Comparison of ENCODE assay signal across 21 cellular contexts in the genomic region with DNA sequence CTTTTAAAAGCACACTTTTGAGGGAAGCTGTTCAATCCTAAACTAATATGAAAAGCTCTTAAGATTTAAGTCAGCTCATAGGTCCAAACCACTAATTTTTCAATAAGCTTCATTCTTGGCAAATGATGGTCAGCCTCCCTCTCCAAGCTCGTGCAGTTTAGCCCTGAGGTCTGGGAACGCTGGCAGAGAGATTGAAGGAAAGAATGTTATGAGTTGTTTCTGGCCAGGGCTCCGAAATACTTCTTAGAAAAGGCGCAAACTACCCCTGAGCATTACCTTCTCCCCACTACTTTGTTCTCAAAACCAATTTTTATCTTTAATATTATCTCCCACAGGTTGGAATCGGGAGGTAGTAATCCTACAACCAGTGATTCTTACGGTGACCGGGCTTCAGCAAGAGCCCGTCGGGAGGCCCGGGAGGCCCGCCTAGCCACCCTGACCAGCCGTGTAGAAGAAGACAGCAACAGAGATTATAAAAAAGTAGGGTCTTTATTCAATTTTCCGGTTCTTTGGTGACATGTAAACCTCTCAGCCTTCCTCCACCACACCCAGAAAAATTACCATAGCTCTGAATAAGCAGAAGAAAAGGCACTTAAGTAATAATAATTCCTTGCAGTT.
A peak's percentile ranks its signal among the peaks of the same experiment; 100 is the strongest.
DNase-seq lines count a peak whose midpoint lies in the region; TF ChIP-seq lines count a peak whose summit lies in the region.
"Had no signal": no experiment of that assay in that cellular context is flagged by ENCODE, and none has a peak within 500 bp of the region (broad histone marks: within the 10 kb centered on the region; RNA-seq: fewer than 3 reads in every experiment).

No MANE protein-coding gene starts in this region.

- no peak overlapping the region for H3K4ac ChIP-seq in mesenchymal stem cell (ENCODE audit: low read depth in 1 of 2, low read length in 2 of 2)

- H3K18ac ChIP-seq in mesenchymal stem cell (ENCODE audit: low read depth in 1 of 2, low read length in 2 of 2): no peak overlapping the region

- intact Hi-C loops in ascending aorta (cut with DNase I): no loop called here

- peaks cover 28 to 89% of the 10 kb centered on the region in 2 donors for H3K4me1 ChIP-seq in ascending aorta
- peaks cover 4% of the 10 kb centered on the region for H3K4me1 ChIP-seq in mesenchymal stem cell (ENCODE audit: control insufficient read depth, insufficient read depth, low read depth, low read length)
- H3K4me1 ChIP-seq in subcutaneous abdominal adipose tissue (ENCODE audit: control insufficient read depth in 5 of 5, insufficient read depth in 5 of 5, low read length in 5 of 5): peaks cover 0 to 42% (median 32%) of the 10 kb centered on the region in 5 donors
- H3K4me1 ChIP-seq: colonic mucosa had no signal

- no peak overlapping the region for H2BK15ac ChIP-seq in mesenchymal stem cell (ENCODE audit: low read depth, poor library complexity, severe bottlenecking)

- no peak overlapping the region for H2BK5ac ChIP-seq in mesenchymal stem cell (ENCODE audit: low read depth, low read length, poor library complexity, severe bottlenecking)

- H3K79me1 ChIP-seq in mesenchymal stem cell (replicated peaks; ENCODE audit: low read length, poor library complexity, severe bottlenecking): no peaks in the 10 kb centered on the region

- no peak overlapping the region for H2AK5ac ChIP-seq in mesenchymal stem cell (ENCODE audit: low read length, severe bottlenecking)

- peak; percentile 60 for DNase-seq in EH (ENCODE audit: low read depth)
- no peak for DNase-seq in ascending aorta (ENCODE audit: low spot score in 2 of 2)
- no peak for DNase-seq in mesenchymal stem cell
- no peak for DNase-seq in cerebellar cortex (ENCODE audit: low spot score)
- no peak for DNase-seq in DMS153 (lab: John Stamatoyannopoulos, UW)
- DNase-seq in GM13976 (ENCODE audit: low spot score): no peak
- DNase-seq in erythroblast (lab: John Stamatoyannopoulos, UW): no peak
- DNase-seq: activated B cell treated with CpG ODN at 0.5 μM for 24 hours; activated CD8-positive, alpha-beta T cell treated with anti-CD3 and anti-CD28 coated beads, Interleukin-2, amount 10 ng/mL, durations not matched to agents 7 days and 5 days; activated naive CD4-positive, alpha-beta T cell treated with anti-CD3 and anti-CD28 coated beads for 36 hours; activated T-cell treated with anti-CD3 and anti-CD28 coated beads, Interleukin-2, amount 50 U/mL, for 1 hour; colonic mucosa; endodermal cell; NCI-H1417 treated with DMSO at 0.1 percent for 48 hours; NCI-H2171; NCI-H524 treated with DMSO at 0.1 percent for 48 hours; stimulated activated CD4-positive, alpha-beta T cell treated with anti-CD3 and anti-CD28 coated beads, Interleukin-2, amount 100 ng/mL, for 24 hours; stimulated activated naive CD4-positive, alpha-beta T cell treated with Interleukin-2 at 50 U/mL for 16 hours; T-helper 9 cell had no signal

- H4K91ac ChIP-seq in mesenchymal stem cell (ENCODE audit: low read length): no peak overlapping the region

- no peak overlapping the region for H2BK12ac ChIP-seq in mesenchymal stem cell (ENCODE audit: low read length in 2 of 2)

- no peak overlapping the region for H3K14ac ChIP-seq in mesenchymal stem cell (ENCODE audit: low read length in 2 of 2)

- in situ Hi-C loops in GM13976 (cut with MboI; ENCODE audit: low sequenced_read_pairs, unreplicated experiment): loop anchor here (10.0 kb wide), 1 partner anchor 58 kb away; no protein-coding TSS in a partner anchor

- H3K36me3 ChIP-seq in ascending aorta (peaks cover 24 to 38% of the 10 kb centered on the region in 2 donors), mesenchymal stem cell (ENCODE audit: control insufficient read depth in 1 of 2, insufficient read depth in 2 of 2, low read depth in 1 of 2, low read length in 2 of 2) (no peaks in the 10 kb centered on the region), subcutaneous abdominal adipose tissue (ENCODE audit: control insufficient read depth in 5 of 5, insufficient read depth in 5 of 5, low read length in 5 of 5) (peaks cover 0 to 22% (median 2%) of the 10 kb centered on the region in 5 donors)
- H3K36me3 ChIP-seq: colonic mucosa had no signal

- H3K9me3 ChIP-seq in ascending aorta (no peaks in the 10 kb centered on the region), mesenchymal stem cell (ENCODE audit: control insufficient read depth, low read length) (no peaks in the 10 kb centered on the region), subcutaneous abdominal adipose tissue (ENCODE audit: control insufficient read depth in 5 of 5, low read length in 5 of 5) (no peaks in the 10 kb centered on the region)
- H3K9me3 ChIP-seq: colonic mucosa had no signal

- H3K9ac ChIP-seq in mesenchymal stem cell (ENCODE audit: low read length): peak overlapping the region; percentile 1
- peak overlapping the region in 1 of 5 donors; percentile 46 for H3K9ac ChIP-seq in subcutaneous abdominal adipose tissue (ENCODE audit: low read length in 5 of 5)
- H3K9ac ChIP-seq: parathyroid adenoma had no signal

- H2BK120ac ChIP-seq in mesenchymal stem cell (ENCODE audit: low read depth, low read length): no peak overlapping the region

- no peak for TF ChIP-seq POLR2A in erythroblast (IDR thresholded peaks at IDR 0.05; ENCODE audit: low read length)

- H3K27ac ChIP-seq in ascending aorta (peak overlapping the region; percentile 78 to 79), mesenchymal stem cell (ENCODE audit: low read length, poor library complexity, severe bottlenecking) (no peak overlapping the region), subcutaneous abdominal adipose tissue (ENCODE audit: low read depth, low read length) (peak overlapping the region; percentile 40)
- H3K27ac ChIP-seq: colonic mucosa, parathyroid adenoma had no signal

- H3K27me3 ChIP-seq in ascending aorta (no peaks in the 10 kb centered on the region), mesenchymal stem cell (ENCODE audit: control insufficient read depth in 1 of 2, insufficient read depth in 1 of 2, low read length in 2 of 2) (no peaks in the 10 kb centered on the region), subcutaneous abdominal adipose tissue (ENCODE audit: control insufficient read depth in 5 of 5, insufficient read depth in 4 of 5, low read length in 5 of 5) (no peaks in the 10 kb centered on the region)
- H3K27me3 ChIP-seq: colonic mucosa had no signal

- TF ChIP-seq CTCF in ascending aorta (IDR thresholded peaks at IDR 0.05): no peak
- TF ChIP-seq CTCF in GM13976 (IDR thresholded peaks at IDR 0.05; ENCODE audit: borderline replicate concordance, control extremely low read depth, extremely low read depth, insufficient read depth, missing control alignments): no peak

- no peak overlapping the region for H3K23ac ChIP-seq in mesenchymal stem cell (ENCODE audit: low read length in 2 of 2)

- H4K8ac ChIP-seq in mesenchymal stem cell (ENCODE audit: low read length): no peak overlapping the region

- peak overlapping the region in 1 of 2 donors; percentile 41 for H3K4me3 ChIP-seq in ascending aorta
- no peak overlapping the region for H3K4me3 ChIP-seq in mesenchymal stem cell (ENCODE audit: insufficient read depth in 1 of 2, low read depth in 1 of 2, low read length in 2 of 2)
- H3K4me3 ChIP-seq in subcutaneous abdominal adipose tissue (ENCODE audit: low read depth in 1 of 5, low read length in 5 of 5): no peak overlapping the region
- H3K4me3 ChIP-seq: colonic mucosa had no signal

- WGBS in mesenchymal stem cell: 95% methylated on average over 5 of the region's 13 CpGs

- H3K4me2 ChIP-seq in mesenchymal stem cell (ENCODE audit: low read length, poor library complexity, severe bottlenecking): no peak overlapping the region

- no peak overlapping the region for H2AFZ ChIP-seq in mesenchymal stem cell (ENCODE audit: low read depth, low read length)
- H2AFZ ChIP-seq: parathyroid adenoma had no signal
